In the genomic region with DNA sequence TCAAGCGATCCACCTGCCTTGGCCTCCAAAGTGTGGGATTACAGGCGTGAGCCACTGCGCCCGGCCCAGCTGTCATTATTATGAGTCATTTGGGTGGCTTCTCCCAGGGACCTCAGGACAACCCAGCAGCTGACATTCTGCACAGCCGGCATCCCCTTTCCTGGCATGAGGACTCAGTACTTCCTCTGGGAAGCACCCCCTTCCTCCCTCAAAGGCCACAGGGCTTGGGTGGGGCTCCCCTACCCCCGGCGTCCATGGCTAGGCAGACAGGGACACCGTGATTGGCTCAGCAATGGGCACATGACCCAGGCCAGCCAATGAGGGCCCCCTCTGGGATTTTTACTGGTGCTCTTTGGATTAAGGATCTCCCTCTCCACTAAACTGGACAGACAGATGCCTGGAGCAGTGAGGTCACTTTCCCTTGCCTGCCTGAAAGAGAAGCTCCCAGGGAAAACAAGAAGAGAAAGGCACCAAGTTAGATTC, we compare ENCODE assay signal across 9 cellular contexts. TPM values are rescaled to one million over a fixed set of nuclear protein-coding genes. Genes with fewer than 3 reads are reported as not detected.
DNase-seq lines count a peak whose midpoint lies in the region; ATAC-seq and TF ChIP-seq lines count a peak whose summit lies in the region.
"Had no signal": no experiment of that assay in that cellular context is flagged by ENCODE, and none has a peak within 500 bp of the region (broad histone marks: within the 10 kb centered on the region; RNA-seq: fewer than 3 reads in every experiment).

No MANE protein-coding gene starts in this region.

- no peaks in the 10 kb centered on the region for H3F3A ChIP-seq in MM.1S (ENCODE audit: insufficient read depth, low read length)

- no peaks in the 10 kb centered on the region for H3K27me3 ChIP-seq in right cardiac atrium (ENCODE audit: control insufficient read depth, insufficient read depth)
- no peaks in the 10 kb centered on the region for H3K27me3 ChIP-seq in thoracic aorta (replicated peaks; ENCODE audit: insufficient read depth)
- H3K27me3 ChIP-seq in MM.1S (replicated peaks; ENCODE audit: insufficient read depth, low read length): no peaks in the 10 kb centered on the region

- peaks cover 6% of the 10 kb centered on the region for H3K27me3 Mint-ChIP-seq in activated T-helper 17 cell treated with anti-CD3 and anti-CD28 coated beads, Interleukin-2, amount 50 U/mL, for 72 hours

- no peak overlapping the region for H3K4me3 Mint-ChIP-seq in activated T-helper 17 cell treated with anti-CD3 and anti-CD28 coated beads, Interleukin-2, amount 50 U/mL, for 72 hours

- no peak overlapping the region for H3K4me2 ChIP-seq in MM.1S (ENCODE audit: low read depth, low read length)

- H3K9me3 ChIP-seq in right cardiac atrium (ENCODE audit: control insufficient read depth, low read length): no peaks in the 10 kb centered on the region
- no peaks in the 10 kb centered on the region for H3K9me3 ChIP-seq in thoracic aorta
- no peaks in the 10 kb centered on the region for H3K9me3 ChIP-seq in MM.1S (replicated peaks; ENCODE audit: insufficient read depth, low read length)

- ATAC-seq in activated T-helper 17 cell treated with anti-CD3 and anti-CD28 coated beads, Interleukin-2, amount 50 U/mL, for 72 hours (replicated peaks): peak; percentile 58
- ATAC-seq in right cardiac atrium: peak; percentile 78 to 88
- ATAC-seq in thoracic aorta (ENCODE audit: insufficient number of reproducible peaks, low FRiP score, low read depth): peak; percentile 48
- no peak for ATAC-seq in HG02759 (IDR thresholded peaks at IDR 0.05; ENCODE audit: unreplicated experiment)

- H3K27ac Mint-ChIP-seq in activated T-helper 17 cell treated with anti-CD3 and anti-CD28 coated beads, Interleukin-2, amount 50 U/mL, for 72 hours: no peak overlapping the region

- no peak overlapping the region for H3K4me3 ChIP-seq in right cardiac atrium (ENCODE audit: low read length)
- H3K4me3 ChIP-seq in thoracic aorta: peak overlapping the region; percentile 4
- H3K4me3 ChIP-seq in MM.1S (ENCODE audit: low read length): no peak overlapping the region

- H3K9me2 ChIP-seq in MM.1S (replicated peaks; ENCODE audit: insufficient read depth, low read length): no peaks in the 10 kb centered on the region

- WGBS in right cardiac atrium: 25% methylated on average over 8 of the region's 8 CpGs

- H3K4me1 Mint-ChIP-seq in activated T-helper 17 cell treated with anti-CD3 and anti-CD28 coated beads, Interleukin-2, amount 50 U/mL, for 72 hours: no peaks in the 10 kb centered on the region

- TF ChIP-seq CTCF in thoracic aorta (IDR thresholded peaks at IDR 0.05) (no peak), MM.1S (IDR thresholded peaks at IDR 0.05; ENCODE audit: low read length) (no peak)

- no peak overlapping the region for H2AFZ ChIP-seq in MM.1S (ENCODE audit: low read length)

- intact Hi-C loops in right cardiac atrium (cut with DNase I): no loop called here

- DNase-seq in HT-29 (ENCODE audit: low spot score) (peak; percentile 32), right cardiac atrium (peak; percentile 92), thoracic aorta (ENCODE audit: low spot score) (peak; percentile 65), KG1 (lab: John Stamatoyannopoulos, UW) (no peak), NCI-H1417 treated with DMSO at 0.1 percent for 48 hours (lab: John Stamatoyannopoulos, UW) (no peak), MM.1S (no peak)
- DNase-seq: substantia nigra had no signal

- H4K20me1 ChIP-seq in MM.1S (ENCODE audit: insufficient read depth, low read length): no peaks in the 10 kb centered on the region

- H3K79me2 ChIP-seq in MM.1S (ENCODE audit: low read length): 0 out of 2 replicates have a peak, but pooled peaks cover under 1% of the 10 kb centered on the region

- peaks cover 13% of the 10 kb centered on the region for H3K4me1 ChIP-seq in right cardiac atrium (ENCODE audit: control insufficient read depth, insufficient read depth, low read length)
- H3K4me1 ChIP-seq in thoracic aorta (ENCODE audit: control insufficient read depth in 1 of 2, low read depth in 2 of 2): peaks cover 55 to 92% of the 10 kb centered on the region in 2 donors
- H3K4me1 ChIP-seq in MM.1S (ENCODE audit: low read length): no peaks in the 10 kb centered on the region

- peaks cover 28% of the 10 kb centered on the region for H3K36me3 ChIP-seq in thoracic aorta
- no peaks in the 10 kb centered on the region for H3K36me3 ChIP-seq in MM.1S (replicated peaks; ENCODE audit: insufficient read depth, low read length)

- H3K27ac ChIP-seq in right cardiac atrium (ENCODE audit: low read length) (peak overlapping the region; percentile 61), thoracic aorta (peak overlapping the region; percentile 89 to 95), MM.1S (ENCODE audit: low read length) (no peak overlapping the region)

- H3K9ac ChIP-seq in MM.1S (ENCODE audit: low read length): no peak overlapping the region

- no peaks in the 10 kb centered on the region for H3K36me3 Mint-ChIP-seq in activated T-helper 17 cell treated with anti-CD3 and anti-CD28 coated beads, Interleukin-2, amount 50 U/mL, for 72 hours (ENCODE audit: low read depth)

- no peaks in the 10 kb centered on the region for H3K9me3 Mint-ChIP-seq in activated T-helper 17 cell treated with anti-CD3 and anti-CD28 coated beads, Interleukin-2, amount 50 U/mL, for 72 hours

RNA-seq across cellular contexts. Expression of a gene that starts 6.0 kb away (rescaled TPM):
- total RNA-seq in HT-29 (2014; rRNA removed; shearing (Covaris generic)): 30.8 and 35.8 TPM in 2 replicates
- 1 to 10 TPM; 3.5 to 3.6 TPM for total RNA-seq in activated T-helper 17 cell treated with anti-CD3 and anti-CD28 coated beads, Interleukin-2, amount 50 U/mL, for 72 hours
- 100 to 1,000 TPM; 244 to 324 (median 295) TPM for total RNA-seq in right cardiac atrium
- polyA plus RNA-seq in right cardiac atrium: 259 TPM
- 100 to 1,000 TPM; 647 to 689 TPM for total RNA-seq in thoracic aorta

RNA-seq across cellular contexts. Expression of a gene that starts 35.7 kb away (rescaled TPM):
- total RNA-seq in HT-29 (2014; rRNA removed; shearing (Covaris generic)): 98.0 and 106 TPM in 2 replicates
- 10 to 100 TPM; 44.3 to 53.9 TPM for total RNA-seq in activated T-helper 17 cell treated with anti-CD3 and anti-CD28 coated beads, Interleukin-2, amount 50 U/mL, for 72 hours
- total RNA-seq in right cardiac atrium: 1 to 10 TPM in 3 of 4 donors, under 1 TPM in 1; 0.56 to 4.4 (median 3.4) TPM
- 1.6 TPM for polyA plus RNA-seq in right cardiac atrium
- 1 to 10 TPM; 2.4 to 4.7 TPM for total RNA-seq in thoracic aorta

RNA-seq across cellular contexts. Expression of a gene that starts 48.1 kb away (rescaled TPM):
- total RNA-seq in HT-29 (2014; rRNA removed; shearing (Covaris generic)): not detected in 2 replicates
- not detected for total RNA-seq in activated T-helper 17 cell treated with anti-CD3 and anti-CD28 coated beads, Interleukin-2, amount 50 U/mL, for 72 hours
- total RNA-seq in right cardiac atrium (under 1 TPM in 3 of 4 donors, not detected in 1; 0.47 to 0.84 (median 0.51) TPM), thoracic aorta (not detected)
- 4.8 TPM for polyA plus RNA-seq in right cardiac atrium

Comparison
In these comparisons a context has a peak if more than half of its experiments do, and no peak if none do; other contexts are left out.
1. DNase-seq: peak in HT-29 (single experiment), right cardiac atrium (3 of 3) and thoracic aorta (single experiment); none in KG1 (single experiment), NCI-H1417 treated with DMSO at 0.1 percent for 48 hours (single experiment) and MM.1S (single experiment).
2. RNA of a gene that starts 35.7 kb away (total RNA-seq): 98.0 to 106 TPM in HT-29 and 44.3 to 53.9 TPM in activated T-helper 17 cell treated with anti-CD3 and anti-CD28 coated beads, Interleukin-2, amount 50 U/mL, for 72 hours; 2.4 to 4.7 TPM in thoracic aorta and 0.56 to 4.4 TPM in right cardiac atrium; every median in the first group is over 4 times any median in the second.